Comparison of ENCODE assay signal across 8 cellular contexts in the genomic region with DNA sequence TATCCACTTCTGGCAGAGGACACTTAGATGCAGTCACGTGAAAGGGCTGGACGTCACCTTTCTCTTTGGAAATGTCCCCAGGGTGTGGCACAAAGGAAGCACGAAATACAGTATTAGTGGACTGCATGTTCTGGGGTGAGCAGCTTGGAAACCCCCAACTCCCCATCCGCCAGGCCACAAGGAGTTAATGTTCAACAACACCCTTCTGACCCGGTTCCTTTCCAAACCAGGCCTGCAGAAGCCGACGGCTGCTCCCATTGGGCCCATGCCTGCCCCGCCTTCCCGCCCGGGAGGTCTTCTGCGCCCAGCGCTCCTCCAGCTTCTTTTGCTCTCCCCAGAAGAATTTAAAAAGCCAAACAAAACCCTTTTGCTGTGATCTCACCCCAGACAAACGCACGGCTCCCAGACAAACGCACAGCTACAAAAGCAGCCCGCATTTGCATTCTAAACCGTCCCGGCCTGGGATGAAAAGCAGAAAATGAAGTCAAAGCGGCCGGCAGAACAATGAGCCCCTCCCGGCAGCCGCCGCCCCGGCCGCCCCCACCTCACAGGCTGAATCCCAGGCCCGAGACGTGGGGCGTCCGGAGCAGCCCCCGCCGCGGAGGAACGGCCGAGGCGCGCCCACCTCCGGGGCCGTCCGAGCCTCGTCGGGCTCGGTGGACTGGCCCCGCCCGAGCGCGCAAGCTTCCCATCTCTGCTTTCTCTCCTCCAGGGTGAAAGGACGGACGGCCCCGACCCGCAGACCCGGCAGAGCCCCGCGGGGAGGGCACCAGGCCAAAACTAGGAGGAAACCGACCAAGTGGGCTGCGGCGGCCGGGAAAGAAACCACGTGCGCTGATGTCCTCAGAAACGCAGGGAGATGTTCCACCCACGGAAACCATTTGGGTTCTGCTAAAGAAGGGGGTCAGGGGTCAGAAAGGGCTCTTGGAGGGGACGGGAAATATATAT.
DNase-seq lines count a peak whose midpoint lies in the region; ATAC-seq and TF ChIP-seq lines count a peak whose summit lies in the region.

No MANE protein-coding gene starts in this region.

- H3K4me3 ChIP-seq in left lung = peak overlapping the region; percentile 39 to 54

- peak overlapping the region in 1 of 2 donors; percentile 20 for H3K4me3 Mint-ChIP-seq in activated T-cell treated with anti-CD3 and anti-CD28 coated beads, Interleukin-2, amount 50 U/mL, for 72 hours

- intact Hi-C loops in left lung (cut with DNase I) = no loop called here

- peaks cover 0 to 3% of the 10 kb centered on the region in 2 donors for H3K9me3 Mint-ChIP-seq in activated T-cell treated with anti-CD3 and anti-CD28 coated beads, Interleukin-2, amount 50 U/mL, for 72 hours

- peaks cover 0 to 3% of the 10 kb centered on the region in 2 donors for H3K36me3 Mint-ChIP-seq in activated T-cell treated with anti-CD3 and anti-CD28 coated beads, Interleukin-2, amount 50 U/mL, for 72 hours (ENCODE audit: insufficient read depth in 2 of 2)

- H3K9me3 ChIP-seq in left lung = no peaks in the 10 kb centered on the region

- H3K36me3 ChIP-seq in left lung = no peaks in the 10 kb centered on the region

- H3K4me1 Mint-ChIP-seq in activated T-cell treated with anti-CD3 and anti-CD28 coated beads, Interleukin-2, amount 50 U/mL, for 72 hours (ENCODE audit: low read depth) = no peaks in the 10 kb centered on the region

- no peak for TF ChIP-seq CTCF in left lung (IDR thresholded peaks at IDR 0.05)

- H3K27me3 ChIP-seq in left lung = peaks cover 0 to 11% of the 10 kb centered on the region in 2 donors

- H3K27ac Mint-ChIP-seq in activated T-cell treated with anti-CD3 and anti-CD28 coated beads, Interleukin-2, amount 50 U/mL, for 72 hours = no peak overlapping the region

- peaks cover 0 to 55% of the 10 kb centered on the region in 2 donors for H3K4me1 ChIP-seq in left lung

- H3K27ac ChIP-seq in left lung (peak overlapping the region; percentile 84 to 89), substantia nigra (ENCODE audit: low read depth, low read length, poor library complexity, severe bottlenecking) (peak overlapping the region; percentile 91)

- ATAC-seq in left lung = peak; percentile 90
- ATAC-seq in GM19324 (IDR thresholded peaks at IDR 0.05; ENCODE audit: low FRiP score, unreplicated experiment) = no peak
- ATAC-seq in activated T-cell treated with anti-CD3 and anti-CD28 coated beads, Interleukin-2, amount 50 U/mL, for 72 hours (replicated peaks in 1 of 2) = no peak

- peak; percentile 64 for DNase-seq in DMS53 (lab: John Stamatoyannopoulos, UW)
- DNase-seq in DMS53 treated with DMSO at 0.1 percent for 48 hours (lab: John Stamatoyannopoulos, UW; ENCODE audit: unreplicated experiment) = no peak
- DNase-seq in dermis blood vessel endothelial cell = peak; percentile 49
- peak; percentile 71 to 90 for DNase-seq in left lung
- peak in 45 of 49 donors; percentile 16 to 78 (median 50) for DNase-seq in substantia nigra (lab: John Stamatoyannopoulos, UW)
- DNase-seq in activated T-cell treated with anti-CD3 and anti-CD28 coated beads, Interleukin-2, amount 50 U/mL, for 72 hours = no peak
- no peak for DNase-seq in NCI-H524 (lab: John Stamatoyannopoulos, UW)

- H3K27me3 Mint-ChIP-seq in activated T-cell treated with anti-CD3 and anti-CD28 coated beads, Interleukin-2, amount 50 U/mL, for 72 hours (ENCODE audit: low read depth) = peaks cover 36% of the 10 kb centered on the region

Comparison
In these comparisons a context has a peak if more than half of its experiments do, and no peak if none do; other contexts are left out.
1. DNase-seq: peak in DMS53 (single experiment), dermis blood vessel endothelial cell (single experiment), left lung (2 of 2) and substantia nigra (45 of 49); none in DMS53 treated with DMSO at 0.1 percent for 48 hours (single experiment), activated T-cell treated with anti-CD3 and anti-CD28 coated beads, Interleukin-2, amount 50 U/mL, for 72 hours (0 of 2) and NCI-H524 (0 of 2).